1 cellular context compared by ENCODE assay signal in genomic region chr1:57204942-57205787, GRCh38.
TF ChIP-seq lines count a peak whose summit lies in the region.

No MANE protein-coding gene starts in this region.

TF ChIP-seq in WTC11, 78 proteins besides CTCF, POLR2A, EP300 and RAD21 (continued from another document):
- TF ChIP-seq ARID4B (CRISPR knock-in tag; IDR thresholded peaks at IDR 0.05; ENCODE audit: borderline replicate concordance) (no peak), FOXP4 (CRISPR knock-in tag; IDR thresholded peaks at IDR 0.05) (no peak), ZSCAN18 (CRISPR knock-in tag; IDR thresholded peaks at IDR 0.05) (no peak), TCF7 (CRISPR knock-in tag; IDR thresholded peaks at IDR 0.05; ENCODE audit: low read depth) (no peak), TEAD4 (CRISPR knock-in tag; IDR thresholded peaks at IDR 0.05) (no peak), ZNF396 (CRISPR knock-in tag; IDR thresholded peaks at IDR 0.05; ENCODE audit: borderline replicate concordance) (no peak), SMAD4 (CRISPR knock-in tag; IDR thresholded peaks at IDR 0.05) (no peak), ATF2 (CRISPR knock-in tag; IDR thresholded peaks at IDR 0.05; ENCODE audit: borderline replicate concordance, low read depth) (no peak), ZNF263 (CRISPR knock-in tag; IDR thresholded peaks at IDR 0.05; ENCODE audit: low read depth) (no peak)
